Comparison of ENCODE assay signal across 8 cellular contexts in the genomic region with DNA sequence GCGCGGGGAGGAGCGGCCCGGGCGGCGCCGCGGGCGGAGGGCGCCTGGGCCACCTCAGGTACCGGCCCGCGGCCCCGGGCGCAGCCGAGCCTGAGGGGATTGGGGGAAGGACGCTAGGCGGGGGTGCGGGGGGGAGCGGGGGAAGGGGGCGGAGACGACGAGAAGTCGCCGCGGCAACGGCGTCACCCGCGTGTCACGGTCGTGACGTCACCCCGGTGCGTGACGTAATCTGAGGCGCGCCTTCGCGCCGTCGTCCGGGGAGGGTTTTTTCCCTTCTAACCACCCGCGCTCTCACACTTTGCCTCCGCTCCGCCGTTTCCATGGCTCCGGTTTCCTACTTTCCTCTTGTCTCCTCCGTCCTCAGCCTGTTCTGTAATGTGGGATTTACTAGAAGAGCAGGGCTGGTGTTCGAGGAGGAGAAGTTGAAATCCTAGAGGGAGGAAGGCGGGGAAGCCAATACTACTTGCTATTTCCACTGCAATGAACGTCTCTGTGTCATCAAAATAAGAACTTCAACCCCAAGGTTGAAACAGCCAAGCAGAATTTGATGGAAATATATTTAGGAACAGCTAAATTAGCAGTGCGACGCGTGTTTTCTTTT. TPM values are rescaled to one million over a fixed set of nuclear protein-coding genes. Genes with fewer than 3 reads are reported as not detected.
DNase-seq lines count a peak whose midpoint lies in the region; FAIRE-seq and TF ChIP-seq lines count a peak whose summit lies in the region.

A gene (minus strand): TSS at position 109 of the 601 bp plus-strand sequence. CDS start 226 bp downstream, outside the sequence.

- intact Hi-C loops in activated naive CD4-positive, alpha-beta T cell treated with anti-CD3 and anti-CD28 coated beads for 36 hours (cut with micrococcal nuclease), result loop anchor here (1.0 to 10.0 kb wide), 12 partner anchors 23 to 1585 kb away; a partner anchor contains a TSS

- WGBS in neuronal stem cell (ENCODE audit: extremely low coverage in 2 of 2, insufficient read length in 2 of 2, insufficient replicate concordance in 1 of 2), 2 donors, result no CpG with 5 or more reads among the region's 56 CpGs

- H3K23ac ChIP-seq in neuronal stem cell (ENCODE audit: low read depth, low read length, poor library complexity), result peak within 1 kb of the TSS; percentile 83

- H3K4me1 ChIP-seq in neuronal stem cell (ENCODE audit: control insufficient read depth in 2 of 2, insufficient read depth in 1 of 2, low read depth in 1 of 2, low read length in 2 of 2) (peaks cover 0 to 13% of the 10 kb centered on the region in 2 donors), subcutaneous abdominal adipose tissue (ENCODE audit: control insufficient read depth in 5 of 5, insufficient read depth in 5 of 5, low read length in 5 of 5) (peaks cover 1 to 26% (median 23%) of the 10 kb centered on the region in 5 donors)

- peaks cover 0 to 5% of the 10 kb centered on the region in 2 donors for H3K9me3 ChIP-seq in neuronal stem cell (replicated peaks in 1 of 2; ENCODE audit: control insufficient read depth in 2 of 2, insufficient read depth in 1 of 2, low read depth in 1 of 2, low read length in 2 of 2)
- H3K9me3 ChIP-seq in subcutaneous abdominal adipose tissue (ENCODE audit: control insufficient read depth in 5 of 5, low read length in 5 of 5), result no peaks in the 10 kb centered on the region

- peak within 1 kb of the TSS; percentile 93 for H2AFZ ChIP-seq in neuronal stem cell (ENCODE audit: low read length)

- no peak for FAIRE-seq in frontal cortex (lab: Jason Lieb, UNC)

- H4K8ac ChIP-seq in neuronal stem cell (ENCODE audit: low read depth, low read length), result peak within 1 kb of the TSS; percentile 49

- H3K4me3 ChIP-seq in neuronal stem cell (ENCODE audit: low read length in 2 of 2), result peak within 1 kb of the TSS; percentile 63 to 96
- peak within 1 kb of the TSS; percentile 71 to 96 (median 92) for H3K4me3 ChIP-seq in subcutaneous abdominal adipose tissue (ENCODE audit: low read depth in 1 of 5, low read length in 5 of 5)

- peaks cover 10% of the 10 kb centered on the region for H3K4me1 Mint-ChIP-seq in activated naive CD4-positive, alpha-beta T cell treated with anti-CD3 and anti-CD28 coated beads for 36 hours (ENCODE audit: low read depth)

- peak within 1 kb of the TSS; percentile 66 for H3K14ac ChIP-seq in neuronal stem cell (ENCODE audit: low read length)

- H3K18ac ChIP-seq in neuronal stem cell (ENCODE audit: low read length), result peak within 1 kb of the TSS; percentile 100

- DNase-seq in GF-D8 (lab: John Stamatoyannopoulos, UW) (peak; percentile 62), HEK293T (ENCODE audit: extremely low spot score) (peak; percentile 97), MV-4-11 (lab: John Stamatoyannopoulos, UW) (peak; percentile 73), SK-N-DZ (ENCODE audit: low spot score) (peak; percentile 82), frontal cortex (ENCODE audit: low spot score in 2 of 2) (peak; percentile 90), neuronal stem cell (ENCODE audit: low spot score) (peak; percentile 93)
- peak; percentile 93 for DNase-seq in activated naive CD4-positive, alpha-beta T cell treated with anti-CD3 and anti-CD28 coated beads for 36 hours

- no peak within 1 kb of the TSS for H2BK12ac ChIP-seq in neuronal stem cell (ENCODE audit: low read length)

- H2BK5ac ChIP-seq in neuronal stem cell (ENCODE audit: low read length), result peak within 1 kb of the TSS; percentile 85

- H3K27ac ChIP-seq in neuronal stem cell (replicated peaks; ENCODE audit: low read length), result peak within 1 kb of the TSS; percentile 88
- H3K27ac ChIP-seq in subcutaneous abdominal adipose tissue (ENCODE audit: low read depth, low read length), result peak within 1 kb of the TSS; percentile 98

- peak within 1 kb of the TSS; percentile 82 for H2BK15ac ChIP-seq in neuronal stem cell (ENCODE audit: low read length)

- CTCF ChIA-PET in HEK293T (lab: Yijun Ruan, JAX), result interaction anchor here (1.2 kb wide), 2 partner anchors 30 to 114 kb away, joined by 3 to 7 read pairs; no protein-coding TSS in a partner anchor
- CTCF ChIA-PET in activated naive CD4-positive, alpha-beta T cell treated with anti-CD3 and anti-CD28 coated beads for 36 hours (lab: Charles Lee), result interaction anchor here (1.4 kb wide), 1 partner anchor 114 kb away, joined by 3 read pairs; no protein-coding TSS in a partner anchor

- H3K36me3 ChIP-seq in neuronal stem cell (replicated peaks in 1 of 2; ENCODE audit: control insufficient read depth in 2 of 2, insufficient read depth in 2 of 2, low read length in 2 of 2) (no peaks in the 10 kb centered on the region), subcutaneous abdominal adipose tissue (ENCODE audit: control insufficient read depth in 5 of 5, insufficient read depth in 5 of 5, low read length in 5 of 5) (no peaks in the 10 kb centered on the region)

- peak within 1 kb of the TSS; percentile 63 for H2BK120ac ChIP-seq in neuronal stem cell (ENCODE audit: low read depth, low read length)

- peak within 1 kb of the TSS; percentile 35 for H4K91ac ChIP-seq in neuronal stem cell (ENCODE audit: low read depth, low read length, poor library complexity)

- peak within 1 kb of the TSS; percentile 96 for H3K27ac Mint-ChIP-seq in activated naive CD4-positive, alpha-beta T cell treated with anti-CD3 and anti-CD28 coated beads for 36 hours

- H3K27me3 ChIP-seq in neuronal stem cell (ENCODE audit: control insufficient read depth in 3 of 3, insufficient read depth in 3 of 3, low read depth in 1 of 3, low read length in 3 of 3) (no peaks in the 10 kb centered on the region), subcutaneous abdominal adipose tissue (ENCODE audit: control insufficient read depth in 5 of 5, insufficient read depth in 4 of 5, low read length in 5 of 5) (no peaks in the 10 kb centered on the region)

- H3K4me2 ChIP-seq in neuronal stem cell (ENCODE audit: insufficient read depth, low read length, poor library complexity, severe bottlenecking), result peak within 1 kb of the TSS; percentile 69

- no peak within 1 kb of the TSS for H3K4ac ChIP-seq in neuronal stem cell (ENCODE audit: low read length)

- H3K27me3 Mint-ChIP-seq in activated naive CD4-positive, alpha-beta T cell treated with anti-CD3 and anti-CD28 coated beads for 36 hours (ENCODE audit: low read depth), result no peaks in the 10 kb centered on the region

- peak within 1 kb of the TSS; percentile 95 for H2AK5ac ChIP-seq in neuronal stem cell (ENCODE audit: low read depth, low read length)

- H3K9me3 Mint-ChIP-seq in activated naive CD4-positive, alpha-beta T cell treated with anti-CD3 and anti-CD28 coated beads for 36 hours, result peaks cover 2% of the 10 kb centered on the region

- no peaks in the 10 kb centered on the region for H3K79me1 ChIP-seq in neuronal stem cell (ENCODE audit: low read depth, low read length)

- peak within 1 kb of the TSS; percentile 95 for H3K4me3 Mint-ChIP-seq in activated naive CD4-positive, alpha-beta T cell treated with anti-CD3 and anti-CD28 coated beads for 36 hours

- POLR2A ChIA-PET in HEK293T (lab: Yijun Ruan, JAX), result interaction anchor here (0.7 to 2.8 kb wide), 10 partner anchors 9 to 127 kb away, joined by 3 to 18 read pairs (median 6); a partner anchor contains a TSS

- peak within 1 kb of the TSS; percentile 88 for H3K9ac ChIP-seq in neuronal stem cell (ENCODE audit: low read depth, low read length, poor library complexity)
- H3K9ac ChIP-seq in subcutaneous abdominal adipose tissue (ENCODE audit: low read length in 5 of 5), result peak within 1 kb of the TSS; percentile 79 to 99 (median 97)

- no peaks in the 10 kb centered on the region for H3K36me3 Mint-ChIP-seq in activated naive CD4-positive, alpha-beta T cell treated with anti-CD3 and anti-CD28 coated beads for 36 hours (ENCODE audit: low read depth)

TF ChIP-seq in HEK293T, 16 proteins besides CTCF, POLR2A, EP300 and RAD21:
- TF ChIP-seq LEF1 (IDR thresholded peaks at IDR 0.05; ENCODE audit: borderline replicate concordance) (no peak), SUZ12 (IDR thresholded peaks at IDR 0.05) (no peak), TARDBP (IDR thresholded peaks at IDR 0.05) (peak; percentile 96), L3MBTL2 (conservative IDR thresholded peaks at IDR 0.05) (peak; percentile 89), ARNT (IDR thresholded peaks at IDR 0.05) (no peak), BHLHE40 (IDR thresholded peaks at IDR 0.05; ENCODE audit: borderline replicate concordance) (no peak)

RNA-seq across cellular contexts. Expression of the gene that starts here (rescaled TPM):
- polyA plus RNA-seq in SK-N-DZ (2014; cell fraction: cytosol; rRNA removed), result 6.3 and 11.3 TPM in 2 replicates
- polyA plus RNA-seq in SK-N-DZ (2014; cell fraction: nucleus; rRNA removed), result 8.1 and 14.7 TPM in 2 replicates
- 10 to 100 TPM; 24.6 to 28.6 TPM for total RNA-seq in activated naive CD4-positive, alpha-beta T cell treated with anti-CD3 and anti-CD28 coated beads for 36 hours
- total RNA-seq in frontal cortex, result 95.4 TPM
- 12.3 TPM for polyA plus RNA-seq in neuronal stem cell (2013, experiment 1 of 2)
- polyA plus RNA-seq in neuronal stem cell (2013, experiment 2 of 2), result 13.1 TPM

Comparison
In these comparisons a context has a peak if more than half of its experiments do, and no peak if none do; other contexts are left out.
1. Peak in every context shown above with its lines: DNase-seq, H3K4me3 ChIP-seq and H3K27ac ChIP-seq.